ENCODE assay signal across 17 cellular contexts in the genomic region with DNA sequence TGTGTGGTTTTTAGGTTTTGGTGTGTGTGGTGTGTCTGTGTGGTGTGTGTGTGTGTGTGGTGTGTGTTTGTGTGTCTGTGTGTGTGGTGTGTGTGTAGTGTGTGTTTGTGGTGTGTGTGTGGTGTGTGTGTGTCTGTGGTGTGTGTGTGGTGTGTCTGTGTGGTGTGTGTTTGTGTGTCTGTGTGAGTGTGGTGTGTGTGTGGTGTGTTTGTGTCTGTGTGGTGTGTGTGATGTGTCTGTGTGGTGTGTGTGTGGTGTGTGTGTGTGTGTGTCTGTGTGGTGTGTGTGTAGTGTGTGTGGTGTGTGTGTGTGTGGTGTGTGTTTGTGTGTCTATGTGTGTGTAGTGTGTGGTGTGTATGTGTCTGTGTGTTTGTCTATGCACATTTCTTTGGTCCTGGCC. TPM values are rescaled to one million over a fixed set of nuclear protein-coding genes. Genes with fewer than 3 reads are reported as not detected.
DNase-seq lines count a peak whose midpoint lies in the region; ATAC-seq and TF ChIP-seq lines count a peak whose summit lies in the region.
"Had no signal": no experiment of that assay in that cellular context is flagged by ENCODE, and none has a peak within 500 bp of the region (broad histone marks: within the 10 kb centered on the region; RNA-seq: fewer than 3 reads in every experiment).

No MANE protein-coding gene starts in this region.

- H3K9me3 Mint-ChIP-seq in activated naive CD4-positive, alpha-beta T cell treated with anti-CD3 and anti-CD28 coated beads, Interleukin-2, amount 10 ng/mL, durations not matched to agents 7 days and 5 days: peaks cover 4% of the 10 kb centered on the region
- H3K9me3 Mint-ChIP-seq in T-helper 2 cell treated with Interferon-gamma antibody and Interleukin-4, amounts not matched to agents 5 μg/mL and 100 μg/mL, for 36 hours: peaks cover 22% of the 10 kb centered on the region

- no peak for TF ChIP-seq POLR2A in sigmoid colon (IDR thresholded peaks at IDR 0.05)

- H4K8ac ChIP-seq in mesenchymal stem cell (ENCODE audit: low read length): peak overlapping the region; percentile 37

- no peak overlapping the region for H3K4me3 ChIP-seq in mesenchymal stem cell (ENCODE audit: insufficient read depth in 1 of 2, low read depth in 1 of 2, low read length in 2 of 2)
- no peak overlapping the region for H3K4me3 ChIP-seq in sigmoid colon

- H3K27ac ChIP-seq in mesenchymal stem cell (ENCODE audit: low read length, poor library complexity, severe bottlenecking) (no peak overlapping the region), sigmoid colon (no peak overlapping the region)
- H3K27ac ChIP-seq: C4-2B, HL-60 had no signal

- intact Hi-C loops in sigmoid colon (cut with DNase I): no loop called here

- peaks cover 4% of the 10 kb centered on the region for H3K36me3 Mint-ChIP-seq in activated naive CD4-positive, alpha-beta T cell treated with anti-CD3 and anti-CD28 coated beads, Interleukin-2, amount 10 ng/mL, durations not matched to agents 7 days and 5 days
- H3K36me3 Mint-ChIP-seq in T-helper 2 cell treated with Interferon-gamma antibody and Interleukin-4, amounts not matched to agents 5 μg/mL and 100 μg/mL, for 36 hours (ENCODE audit: low read depth): peaks cover 47% of the 10 kb centered on the region

- peaks cover 50% of the 10 kb centered on the region for H3K4me1 Mint-ChIP-seq in activated naive CD4-positive, alpha-beta T cell treated with anti-CD3 and anti-CD28 coated beads, Interleukin-2, amount 10 ng/mL, durations not matched to agents 7 days and 5 days
- peaks cover 41% of the 10 kb centered on the region for H3K4me1 Mint-ChIP-seq in T-helper 2 cell treated with Interferon-gamma antibody and Interleukin-4, amounts not matched to agents 5 μg/mL and 100 μg/mL, for 36 hours (ENCODE audit: low read depth)

- no peak for TF ChIP-seq EP300 in sigmoid colon (IDR thresholded peaks at IDR 0.05)

- H3K27me3 Mint-ChIP-seq in activated naive CD4-positive, alpha-beta T cell treated with anti-CD3 and anti-CD28 coated beads, Interleukin-2, amount 10 ng/mL, durations not matched to agents 7 days and 5 days: peaks cover 62% of the 10 kb centered on the region
- H3K27me3 Mint-ChIP-seq in T-helper 2 cell treated with Interferon-gamma antibody and Interleukin-4, amounts not matched to agents 5 μg/mL and 100 μg/mL, for 36 hours (ENCODE audit: low read depth): peaks cover 19% of the 10 kb centered on the region

- peaks cover 16 to 59% of the 10 kb centered on the region in 2 experiments for H3K27me3 ChIP-seq in mesenchymal stem cell (ENCODE audit: control insufficient read depth in 1 of 2, insufficient read depth in 1 of 2, low read length in 2 of 2)
- H3K27me3 ChIP-seq in sigmoid colon: no peaks in the 10 kb centered on the region

- H2BK12ac ChIP-seq in mesenchymal stem cell (ENCODE audit: low read length in 2 of 2): no peak overlapping the region

- no peak overlapping the region for H2BK5ac ChIP-seq in mesenchymal stem cell (ENCODE audit: low read depth, low read length, poor library complexity, severe bottlenecking)

- no peak overlapping the region for H3K23ac ChIP-seq in mesenchymal stem cell (ENCODE audit: low read length in 2 of 2)

- no peak overlapping the region for H2BK15ac ChIP-seq in mesenchymal stem cell (ENCODE audit: low read depth, poor library complexity, severe bottlenecking)

- no peaks in the 10 kb centered on the region for H3K36me3 ChIP-seq in mesenchymal stem cell (ENCODE audit: control insufficient read depth in 1 of 2, insufficient read depth in 2 of 2, low read depth in 1 of 2, low read length in 2 of 2)
- no peaks in the 10 kb centered on the region for H3K36me3 ChIP-seq in sigmoid colon

- H3K9me3 ChIP-seq in mesenchymal stem cell (ENCODE audit: control insufficient read depth, low read length) (peaks cover 12% of the 10 kb centered on the region), sigmoid colon (peaks cover 0 to 3% (median 1%) of the 10 kb centered on the region in 4 donors)

- no peak overlapping the region for H2AK5ac ChIP-seq in mesenchymal stem cell (ENCODE audit: low read length, severe bottlenecking)

- no peak for TF ChIP-seq CTCF in sigmoid colon (IDR thresholded peaks at IDR 0.05)

- H2BK120ac ChIP-seq in mesenchymal stem cell (ENCODE audit: low read depth, low read length): no peak overlapping the region

- no peak for DNase-seq in activated naive CD4-positive, alpha-beta T cell treated with anti-CD3 and anti-CD28 coated beads, Interleukin-2, amount 10 ng/mL, durations not matched to agents 7 days and 5 days
- DNase-seq in activated naive CD4-positive, alpha-beta T cell (lab: John Stamatoyannopoulos, UW): no peak
- DNase-seq in T-helper 2 cell treated with Interferon-gamma antibody and Interleukin-4, amounts not matched to agents 5 μg/mL and 100 μg/mL, for 36 hours (ENCODE audit: low spot score): no peak
- DNase-seq in mesenchymal stem cell (no peak), sigmoid colon (no peak)
- DNase-seq: GF-D8, KBM-7, MV-4-11, NCI-H1417, NCI-H187 treated with DMSO at 0.1 percent for 48 hours, NCI-H446, NCI-H69, SHP77 had no signal

- no peak overlapping the region for H3K18ac ChIP-seq in mesenchymal stem cell (ENCODE audit: low read depth in 1 of 2, low read length in 2 of 2)

- no peak overlapping the region for H3K4me3 Mint-ChIP-seq in activated naive CD4-positive, alpha-beta T cell treated with anti-CD3 and anti-CD28 coated beads, Interleukin-2, amount 10 ng/mL, durations not matched to agents 7 days and 5 days
- H3K4me3 Mint-ChIP-seq in T-helper 2 cell treated with Interferon-gamma antibody and Interleukin-4, amounts not matched to agents 5 μg/mL and 100 μg/mL, for 36 hours: peak overlapping the region; percentile 33

- H3K4me2 ChIP-seq in mesenchymal stem cell (ENCODE audit: low read length, poor library complexity, severe bottlenecking): no peak overlapping the region

- H3K79me1 ChIP-seq in mesenchymal stem cell (replicated peaks; ENCODE audit: low read length, poor library complexity, severe bottlenecking): no peaks in the 10 kb centered on the region

- peak overlapping the region; percentile 83 for H4K91ac ChIP-seq in mesenchymal stem cell (ENCODE audit: low read length)

- H3K9ac ChIP-seq in mesenchymal stem cell (ENCODE audit: low read length): no peak overlapping the region

- H3K4me1 ChIP-seq in mesenchymal stem cell (ENCODE audit: control insufficient read depth, insufficient read depth, low read depth, low read length) (peaks cover 3% of the 10 kb centered on the region), sigmoid colon (peaks cover 0 to 44% (median 24%) of the 10 kb centered on the region in 4 donors)

- H3K14ac ChIP-seq in mesenchymal stem cell (ENCODE audit: low read length in 2 of 2): no peak overlapping the region

- ATAC-seq in HG02571 (IDR thresholded peaks at IDR 0.05; ENCODE audit: unreplicated experiment) (no peak), GM19035 (IDR thresholded peaks at IDR 0.05; ENCODE audit: unreplicated experiment) (no peak)

- H2AFZ ChIP-seq in mesenchymal stem cell (ENCODE audit: low read depth, low read length): no peak overlapping the region

- H3K4ac ChIP-seq in mesenchymal stem cell (ENCODE audit: low read depth in 1 of 2, low read length in 2 of 2): no peak overlapping the region

- H3K27ac Mint-ChIP-seq in activated naive CD4-positive, alpha-beta T cell treated with anti-CD3 and anti-CD28 coated beads, Interleukin-2, amount 10 ng/mL, durations not matched to agents 7 days and 5 days: peak overlapping the region; percentile 20
- H3K27ac Mint-ChIP-seq in T-helper 2 cell treated with Interferon-gamma antibody and Interleukin-4, amounts not matched to agents 5 μg/mL and 100 μg/mL, for 36 hours: peak overlapping the region; percentile 26

- CTCF ChIA-PET in activated naive CD4-positive, alpha-beta T cell treated with anti-CD3 and anti-CD28 coated beads, Interleukin-2, amount 10 ng/mL, durations not matched to agents 7 days and 5 days (lab: Charles Lee): no interaction called here

RNA-seq across cellular contexts. Expression of a gene that starts 25.0 kb away (rescaled TPM):
- polyA plus RNA-seq in mesenchymal stem cell (2013, experiment 1 of 2): 6.5 TPM
- 6.2 TPM for polyA plus RNA-seq in mesenchymal stem cell (2013, experiment 2 of 2)
- total RNA-seq in sigmoid colon: 1 to 10 TPM in 3 of 4 donors, under 1 TPM in 1; 0.71 to 4.4 (median 2.0) TPM
- polyA plus RNA-seq in sigmoid colon: 1 to 10 TPM in 2 of 3 donors, under 1 TPM in 1; 0.60 to 4.0 (median 1.8) TPM
